Comparison of ENCODE assay signal across 8 cellular contexts in genomic region chr11:313787-314547, GRCh38. TPM values are rescaled to one million over a fixed set of nuclear protein-coding genes. Genes with fewer than 3 reads are reported as not detected.
DNase-seq lines count a peak whose midpoint lies in the region; ATAC-seq and TF ChIP-seq lines count a peak whose summit lies in the region.

Gene IFITM1, plus strand, starts transcription at chr11:314040. Its CDS starts 131 bp downstream, at chr11:314171.

- no peaks in the 10 kb centered on the region for H3F3A ChIP-seq in OCI-LY1 (ENCODE audit: insufficient read depth, low read length)

- peak within 1 kb of the TSS; percentile 75 for H3K9ac ChIP-seq in BLaER1
- no peak within 1 kb of the TSS for H3K9ac ChIP-seq in OCI-LY1 (ENCODE audit: low read length)

- H3K4me2 ChIP-seq in BLaER1 (peak within 1 kb of the TSS; percentile 85), OCI-LY1 (ENCODE audit: low read length) (peak within 1 kb of the TSS; percentile 30; the same call in 1 of the 2 replicates)

- H3K27me3 ChIP-seq in BLaER1 (no peaks in the 10 kb centered on the region), OCI-LY1 (ENCODE audit: insufficient read depth, low read length) (peaks cover 10% of the 10 kb centered on the region), heart left ventricle (peaks cover 0 to 22% (median 7%) of the 10 kb centered on the region in 9 donors)

- H3K36me3 Mint-ChIP-seq in activated naive CD8-positive, alpha-beta T cell treated with anti-CD3 and anti-CD28 coated beads for 36 hours, result peaks cover 48% of the 10 kb centered on the region

- peak in 1 of 2 donors; percentile 80 for TF ChIP-seq POLR2A in heart left ventricle (IDR thresholded peaks at IDR 0.05)

- H3K4me1 Mint-ChIP-seq in activated naive CD8-positive, alpha-beta T cell treated with anti-CD3 and anti-CD28 coated beads for 36 hours, result peaks cover 28% of the 10 kb centered on the region

- H3K27ac ChIP-seq in BLaER1 (peak within 1 kb of the TSS; percentile 86), OCI-LY1 (ENCODE audit: low read depth, low read length, poor library complexity, severe bottlenecking) (no peak within 1 kb of the TSS), heart left ventricle (peak within 1 kb of the TSS; percentile 85 to 98 (median 92))

- H3K4me1 ChIP-seq in BLaER1, result peaks cover 67% of the 10 kb centered on the region
- peaks cover 8% of the 10 kb centered on the region for H3K4me1 ChIP-seq in OCI-LY1 (ENCODE audit: insufficient read depth, low read length, severe bottlenecking)
- H3K4me1 ChIP-seq in heart left ventricle, result peaks cover 4 to 55% (median 25%) of the 10 kb centered on the region in 12 donors

- H3K9me2 ChIP-seq in OCI-LY1 (ENCODE audit: low read depth, low read length), result no peaks in the 10 kb centered on the region

- ATAC-seq in GM19452 (IDR thresholded peaks at IDR 0.05; ENCODE audit: unreplicated experiment) (peak; percentile 31), heart left ventricle (peak; percentile 18 to 59 (median 34))

- no peaks in the 10 kb centered on the region for H4K20me1 ChIP-seq in BLaER1
- no peaks in the 10 kb centered on the region for H4K20me1 ChIP-seq in OCI-LY1 (ENCODE audit: insufficient read depth, low read length)

- H3K4me3 ChIP-seq in BLaER1 (peak within 1 kb of the TSS; percentile 70), OCI-LY1 (ENCODE audit: low read depth, low read length, poor library complexity, severe bottlenecking) (no peak within 1 kb of the TSS), heart left ventricle (peak within 1 kb of the TSS; percentile 28 to 89 (median 72))

- TF ChIP-seq CTCF in OCI-LY1 (IDR thresholded peaks at IDR 0.05; ENCODE audit: low read length) (no peak), heart left ventricle (IDR thresholded peaks at IDR 0.05) (no peak)

- intact Hi-C loops in heart left ventricle (cut with DNase I), result loop anchor here in 5 of 10 donors (2.0 to 5.0 kb wide), 4 partner anchors 38 to 105 kb away; no protein-coding TSS in a partner anchor

- no peak within 1 kb of the TSS for H2AFZ ChIP-seq in OCI-LY1 (ENCODE audit: low read length)

- no peaks in the 10 kb centered on the region for H3K79me2 ChIP-seq in OCI-LY1 (ENCODE audit: insufficient read depth, low read length)

- peaks cover 6% of the 10 kb centered on the region for H3K27me3 Mint-ChIP-seq in activated naive CD8-positive, alpha-beta T cell treated with anti-CD3 and anti-CD28 coated beads for 36 hours

- 25 to 32% (median 29%) methylated on average over 18 of the region's 18 CpGs for WGBS in heart left ventricle, 4 donors

- peak within 1 kb of the TSS; percentile 96 for H3K27ac Mint-ChIP-seq in activated naive CD8-positive, alpha-beta T cell treated with anti-CD3 and anti-CD28 coated beads for 36 hours

- DNase-seq in activated naive CD8-positive, alpha-beta T cell treated with anti-CD3 and anti-CD28 coated beads for 36 hours, result peak; percentile 67
- peak in 3 of 5 donors; percentile 60 to 68 (median 65) for DNase-seq in heart left ventricle
- DNase-seq in renal cortical epithelial cell (ENCODE audit: low read depth), result peak; percentile 87
- DNase-seq in midbrain (lab: John Stamatoyannopoulos, UW), result no peak
- DNase-seq in NCI-H748 treated with DMSO at 0.1 percent for 48 hours (lab: John Stamatoyannopoulos, UW), result no peak

- H3K4me3 Mint-ChIP-seq in activated naive CD8-positive, alpha-beta T cell treated with anti-CD3 and anti-CD28 coated beads for 36 hours, result peak within 1 kb of the TSS; percentile 86

- H3K9me3 Mint-ChIP-seq in activated naive CD8-positive, alpha-beta T cell treated with anti-CD3 and anti-CD28 coated beads for 36 hours, result no peaks in the 10 kb centered on the region

- H3K9me3 ChIP-seq in BLaER1 (no peaks in the 10 kb centered on the region), OCI-LY1 (ENCODE audit: low read length) (no peaks in the 10 kb centered on the region), heart left ventricle (no peaks in the 10 kb centered on the region)

- H3K36me3 ChIP-seq in BLaER1, result peaks cover 10% of the 10 kb centered on the region
- H3K36me3 ChIP-seq in OCI-LY1 (ENCODE audit: insufficient read depth, low read length), result no peaks in the 10 kb centered on the region
- H3K36me3 ChIP-seq in heart left ventricle, result peaks cover 0 to 30% (median 0%) of the 10 kb centered on the region in 9 donors

RNA-seq across cellular contexts. Expression of gene IFITM1, which starts in this region (rescaled TPM):
- total RNA-seq in activated naive CD8-positive, alpha-beta T cell treated with anti-CD3 and anti-CD28 coated beads for 36 hours, result 100 to 1,000 TPM; 345 to 356 TPM
- 100 to 1,000 TPM in 6 of 9 donors, 10 to 100 TPM in 3; 61.3 to 277 (median 127) TPM for total RNA-seq in heart left ventricle
- polyA plus RNA-seq in heart left ventricle, result 100 to 1,000 TPM; 158 to 278 TPM
- 7.6 and 53.5 TPM in 2 replicates for total RNA-seq in renal cortical epithelial cell

Comparison
In these comparisons a context has a peak if more than half of its experiments do, and no peak if none do; other contexts are left out.
1. DNase-seq: peak in activated naive CD8-positive, alpha-beta T cell treated with anti-CD3 and anti-CD28 coated beads for 36 hours (single experiment), heart left ventricle (3 of 5) and renal cortical epithelial cell (single experiment); none in midbrain (single experiment) and NCI-H748 treated with DMSO at 0.1 percent for 48 hours (single experiment).